8 cellular contexts compared by ENCODE assay signal in the genomic region with DNA sequence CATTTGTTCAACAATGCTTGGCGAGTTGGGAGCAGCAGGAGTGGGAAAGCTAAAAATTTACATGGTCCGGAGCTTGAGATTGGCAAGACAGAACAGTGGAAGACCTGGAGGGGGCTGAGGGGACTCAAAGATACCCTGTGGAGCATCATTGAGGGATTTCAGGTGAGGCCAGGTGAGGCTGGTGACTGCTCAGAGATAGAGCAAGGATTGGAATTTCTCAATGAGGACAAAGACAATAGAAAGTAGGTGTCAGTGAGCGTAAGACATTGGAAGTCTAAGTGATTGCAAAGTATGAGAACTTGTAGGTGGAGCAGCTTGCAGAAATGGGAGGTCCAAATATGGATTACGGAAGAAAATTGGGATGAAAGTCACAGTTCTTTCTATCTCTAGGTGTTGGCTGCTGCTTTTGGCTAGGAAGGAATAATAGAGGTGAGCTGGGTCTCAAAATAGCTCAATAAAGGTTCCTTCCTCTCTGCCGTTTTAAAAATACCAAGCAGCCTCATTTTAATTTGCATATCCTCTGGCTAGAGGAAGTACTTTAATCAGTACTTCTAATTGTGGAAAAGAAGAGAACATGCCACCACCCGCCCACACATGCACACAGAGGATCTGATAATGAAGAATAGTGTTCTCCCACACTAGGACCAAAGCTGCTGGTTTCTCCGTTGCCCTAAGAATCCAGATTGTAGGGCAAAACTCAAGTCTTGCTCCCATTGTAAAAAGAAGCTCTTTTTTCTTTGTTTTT. TPM values are rescaled to one million over a fixed set of nuclear protein-coding genes. Genes with fewer than 3 reads are reported as not detected.
DNase-seq lines count a peak whose midpoint lies in the region; ATAC-seq, FAIRE-seq and TF ChIP-seq lines count a peak whose summit lies in the region.

No MANE protein-coding gene starts in this region.

- H3K36me3 ChIP-seq in SU-DHL-6 (ENCODE audit: low read length) = peaks cover 66% of the 10 kb centered on the region
- H3K36me3 ChIP-seq in keratinocyte (ENCODE audit: control insufficient read depth in 2 of 2, extremely low read depth in 1 of 2, insufficient read depth in 2 of 2, low read length in 2 of 2) = peaks cover 0 to 11% of the 10 kb centered on the region in 2 experiments
- H3K36me3 ChIP-seq in GM23248 (ENCODE audit: low read depth) = no peaks in the 10 kb centered on the region

- H3K9me2 ChIP-seq in SU-DHL-6 (replicated peaks; ENCODE audit: insufficient read depth, low read length) (no peaks in the 10 kb centered on the region), GM23248 (ENCODE audit: insufficient read depth) (no peaks in the 10 kb centered on the region)

- ATAC-seq in GM18517 (IDR thresholded peaks at IDR 0.05; ENCODE audit: unreplicated experiment) (peak; percentile 84), HG02852 (IDR thresholded peaks at IDR 0.05; ENCODE audit: unreplicated experiment) (peak; percentile 71)

- no peak overlapping the region for H2AFZ ChIP-seq in SU-DHL-6 (ENCODE audit: low read depth, low read length, severe bottlenecking)
- H2AFZ ChIP-seq in keratinocyte (ENCODE audit: control insufficient read depth, low read length) = peak overlapping the region; percentile 57
- no peak overlapping the region for H2AFZ ChIP-seq in GM23248

- peak overlapping the region; percentile 80 for H3K27ac ChIP-seq in SU-DHL-6 (ENCODE audit: low read depth, low read length)
- H3K27ac ChIP-seq in keratinocyte (ENCODE audit: control insufficient read depth, insufficient read depth, low read length) = no peak overlapping the region
- H3K27ac ChIP-seq in GM23248 = no peak overlapping the region

- H3K27me3 ChIP-seq in SU-DHL-6 (ENCODE audit: low read length) = no peaks in the 10 kb centered on the region
- H3K27me3 ChIP-seq in keratinocyte (ENCODE audit: control insufficient read depth, extremely low read depth, insufficient read depth, low read length) = no peaks in the 10 kb centered on the region
- H3K27me3 ChIP-seq in GM23248 (replicated peaks; ENCODE audit: insufficient read depth) = peaks cover 28% of the 10 kb centered on the region

- H3K9me3 ChIP-seq in SU-DHL-6 (ENCODE audit: insufficient read depth, low read length) (no peaks in the 10 kb centered on the region), keratinocyte (ENCODE audit: control insufficient read depth, low read depth, low read length) (no peaks in the 10 kb centered on the region), GM23248 (ENCODE audit: low read depth) (no peaks in the 10 kb centered on the region)

- in situ Hi-C loops in GM23248 (cut with MboI) = no loop called here

- H4K20me1 ChIP-seq in SU-DHL-6 (ENCODE audit: low read depth, low read length) = no peaks in the 10 kb centered on the region
- H4K20me1 ChIP-seq in keratinocyte (ENCODE audit: control insufficient read depth, extremely low read depth, insufficient read depth, low read length) = no peaks in the 10 kb centered on the region
- H4K20me1 ChIP-seq in GM23248 (ENCODE audit: insufficient read depth) = no peaks in the 10 kb centered on the region

- H3F3A ChIP-seq in SU-DHL-6 (ENCODE audit: insufficient read depth) (peaks cover 54% of the 10 kb centered on the region; the same call in 1 of the 2 replicates), GM23248 (ENCODE audit: insufficient read depth) (no peaks in the 10 kb centered on the region)

- FAIRE-seq in keratinocyte (lab: Jason Lieb, UNC) = peak; percentile 76

- H3K9me1 ChIP-seq in keratinocyte (ENCODE audit: control insufficient read depth, extremely low read depth, insufficient read depth, low read length) = no peaks in the 10 kb centered on the region

- H3K4me1 ChIP-seq in keratinocyte (ENCODE audit: control insufficient read depth, extremely low read depth, insufficient read depth, low read length) = peaks cover 13% of the 10 kb centered on the region
- H3K4me1 ChIP-seq in GM23248 (ENCODE audit: insufficient read depth) = no peaks in the 10 kb centered on the region

- H3K4me3 ChIP-seq in SU-DHL-6 (ENCODE audit: insufficient read depth, low read length, poor library complexity, severe bottlenecking) = peak overlapping the region; percentile 17
- H3K4me3 ChIP-seq in keratinocyte (ENCODE audit: control insufficient read depth in 2 of 3, extremely low read depth in 1 of 3, insufficient read depth in 2 of 3, low read depth in 1 of 3, low read length in 3 of 3) = peak overlapping the region in 2 of 3 experiments; percentile 6 to 21
- H3K4me3 ChIP-seq in GM23248 = no peak overlapping the region

- WGBS in GM23248 (ENCODE audit: low coverage in 1 of 2, low lambda C conversion rate in 2 of 2, missing lambda C conversion rate in 2 of 2), 2 experiments = 47 to 52% methylated on average over 7 of the region's 7 CpGs

- no peak for TF ChIP-seq CTCF in SU-DHL-6 (IDR thresholded peaks at IDR 0.05; ENCODE audit: insufficient read depth, low read length, poor library complexity, severe bottlenecking)
- TF ChIP-seq CTCF in keratinocyte (optimal IDR thresholded peaks at IDR 0.05 in 1 of 3, IDR thresholded peaks at IDR 0.05 in 1 of 3, conservative IDR thresholded peaks at IDR 0.05 in 1 of 3; ENCODE audit: extremely low read depth in 1 of 3, insufficient read depth in 2 of 3, low read length in 3 of 3) = no peak

- dilution Hi-C loops in keratinocyte (cut with MboI; ENCODE audit: extremely low pct_ligation_motif_present, low sequenced_read_pairs) = no loop called here

- no peak for DNase-seq in keratinocyte (ENCODE audit: low read depth, low spot score)
- DNase-seq in HCEC 1CT = no peak
- no peak for DNase-seq in NCI-H187 treated with DMSO at 0.1 percent for 48 hours (lab: John Stamatoyannopoulos, UW)
- no peak for DNase-seq in GM23248
- DNase-seq in HuH-7.5 (ENCODE audit: low spot score) = no peak

- H3K9ac ChIP-seq in SU-DHL-6 (ENCODE audit: low read length) (peak overlapping the region; percentile 40), keratinocyte (ENCODE audit: control insufficient read depth, extremely low read depth, insufficient read depth, low read length) (no peak overlapping the region), GM23248 (no peak overlapping the region)

- H3K4me2 ChIP-seq in SU-DHL-6 (ENCODE audit: low read depth, low read length, poor library complexity, severe bottlenecking) (peak overlapping the region; percentile 75), keratinocyte (ENCODE audit: control insufficient read depth, extremely low read depth, insufficient read depth, low read depth, low read length) (peak overlapping the region; percentile 60), GM23248 (ENCODE audit: unreplicated experiment) (no peak overlapping the region)

- H3K79me2 ChIP-seq in SU-DHL-6 (ENCODE audit: insufficient read depth, low read length) = peaks cover 76% of the 10 kb centered on the region
- no peaks in the 10 kb centered on the region for H3K79me2 ChIP-seq in keratinocyte (ENCODE audit: control insufficient read depth, insufficient read depth, low read length)
- no peaks in the 10 kb centered on the region for H3K79me2 ChIP-seq in GM23248 (ENCODE audit: insufficient read depth)

RNA-seq across cellular contexts. Expression of gene SORL1, which starts 42.4 kb away (rescaled TPM):
- polyA plus RNA-seq in keratinocyte = 38.9 to 81.8 TPM (median 46.1 TPM) in 3 replicates
- polyA plus RNA-seq in keratinocyte (2011; ENCODE audit: low read depth) = 6.3 TPM
- 16.3 and 21.8 TPM in 2 replicates for polyA plus RNA-seq in keratinocyte (2011; cell fraction: cytosol; rRNA removed)
- 93.7 and 110 TPM in 2 replicates for polyA plus RNA-seq in keratinocyte (2011; cell fraction: nucleus; rRNA removed)
- polyA plus RNA-seq in keratinocyte (2012; ENCODE audit: low replicate concordance) = 7.1 and 52.3 TPM in 2 replicates
- polyA minus RNA-seq in keratinocyte = 240 to 444 TPM (median 278 TPM) in 3 replicates
- polyA minus RNA-seq in keratinocyte (2011; cell fraction: cytosol; rRNA and poly(A)+ RNA removed) = 80.4 TPM
- polyA minus RNA-seq in keratinocyte (2011; cell fraction: nucleus; rRNA and poly(A)+ RNA removed) = 253 and 438 TPM in 2 replicates
- total RNA-seq in GM23248 (2014; rRNA removed; shearing (Covaris generic)) = 0.54 and 0.76 TPM in 2 replicates
- polyA plus RNA-seq in GM23248 (2016; fragmentation: Nextera tagmentation; extraction: Ambion mirVana) = 0.26 and 0.30 TPM in 2 replicates
